1 cellular context compared by ENCODE assay signal in genomic region chr5:95723632-95724369, GRCh38.
A peak's percentile ranks its signal among the peaks of the same experiment; 100 is the strongest.
TF ChIP-seq lines count a peak whose summit lies in the region.

No MANE protein-coding gene starts in this region.

TF ChIP-seq in endothelial cell of umbilical vein, 7 proteins besides CTCF, POLR2A, EP300 and RAD21:
- no peak for TF ChIP-seq MAX (IDR thresholded peaks at IDR 0.05; ENCODE audit: insufficient read depth, insufficient read length)
- peak; percentile 27 for TF ChIP-seq POLR2AphosphoS5 (IDR thresholded peaks at IDR 0.05; ENCODE audit: insufficient read depth, low read depth, low read length)
- TF ChIP-seq GATA2 (IDR thresholded peaks at IDR 0.05; ENCODE audit: insufficient read depth, insufficient read length, low read depth, low read length): peak; percentile 93
